In genomic region chr12:132153501-132154340, GRCh38 we compare ENCODE assay signal across 8 cellular contexts. TPM values are rescaled to one million over a fixed set of nuclear protein-coding genes. Genes with fewer than 3 reads are reported as not detected.
A peak's percentile ranks its signal among the peaks of the same experiment; 100 is the strongest.
DNase-seq lines count a peak whose midpoint lies in the region; ATAC-seq, FAIRE-seq and TF ChIP-seq lines count a peak whose summit lies in the region.

No MANE protein-coding gene starts in this region.

- no peak overlapping the region for H3K4me3 Mint-ChIP-seq in nephron progenitor cell

- peak overlapping the region; percentile 25 to 67 (median 51); a peak in 19 of 22 replicates for H3K4me2 ChIP-seq in BLaER1 treated with 17β-estradiol and CSF1 and Interleukin-3, amounts not matched to agents 10 nM and 100 nM
- H3K4me2 ChIP-seq in OCI-LY1 (ENCODE audit: low read length) (no peak overlapping the region), fibroblast of lung (ENCODE audit: extremely low read depth, insufficient read depth, low read length) (peak overlapping the region; percentile 71)

- peaks cover 11% of the 10 kb centered on the region for H3K4me1 Mint-ChIP-seq in nephron progenitor cell

- TF ChIP-seq CTCF in OCI-LY1 (IDR thresholded peaks at IDR 0.05; ENCODE audit: low read length) (peak; percentile 93), fibroblast of lung (conservative IDR thresholded peaks at IDR 0.05 in 1 of 2, IDR thresholded peaks at IDR 0.05 in 1 of 2; ENCODE audit: low read depth in 1 of 2, low read length in 2 of 2) (peak; percentile 81 to 85), nephron progenitor cell (IDR thresholded peaks at IDR 0.05) (peak; percentile 95)

- peaks cover 0 to 46% (median 30%) of the 10 kb centered on the region in 11 experiments; a peak in 17 of 22 replicates for H4K20me1 ChIP-seq in BLaER1 treated with 17β-estradiol and CSF1 and Interleukin-3, amounts not matched to agents 10 nM and 100 nM
- H4K20me1 ChIP-seq in OCI-LY1 (ENCODE audit: insufficient read depth, low read length) (no peaks in the 10 kb centered on the region), fibroblast of lung (ENCODE audit: control insufficient read depth, extremely low read depth, insufficient read depth, low read length) (no peaks in the 10 kb centered on the region)

- H3K79me2 ChIP-seq in OCI-LY1 (ENCODE audit: insufficient read depth, low read length) (no peaks in the 10 kb centered on the region), fibroblast of lung (ENCODE audit: control insufficient read depth, insufficient read depth, low read length) (no peaks in the 10 kb centered on the region)

- no peak overlapping the region for H3K27ac Mint-ChIP-seq in nephron progenitor cell

- peak overlapping the region in 7 of 11 experiments; percentile 23 to 59 (median 41); a peak in 11 of 22 replicates for H3K27ac ChIP-seq in BLaER1 treated with 17β-estradiol and CSF1 and Interleukin-3, amounts not matched to agents 10 nM and 100 nM
- H3K27ac ChIP-seq in OCI-LY1 (ENCODE audit: low read depth, low read length, poor library complexity, severe bottlenecking) (no peak overlapping the region), fibroblast of lung (ENCODE audit: insufficient read depth, low read length) (no peak overlapping the region), stomach smooth muscle (ENCODE audit: low read length) (no peak overlapping the region)

- no peak overlapping the region for H3K4me3 ChIP-seq in BLaER1 treated with 17β-estradiol and CSF1 and Interleukin-3, amounts not matched to agents 10 nM and 100 nM
- H3K4me3 ChIP-seq in OCI-LY1 (ENCODE audit: low read depth, low read length, poor library complexity, severe bottlenecking) (no peak overlapping the region), fibroblast of lung (replicated peaks in 1 of 4; ENCODE audit: control extremely low read depth in 1 of 4, insufficient read depth in 1 of 4, low read depth in 3 of 4, low read length in 4 of 4) (peak overlapping the region in 1 of 4 experiments; percentile 17), stomach smooth muscle (ENCODE audit: low read length in 2 of 2) (peak overlapping the region; percentile 62 to 73)

- H3K27me3 Mint-ChIP-seq in nephron progenitor cell (ENCODE audit: low read depth, poor library complexity): no peaks in the 10 kb centered on the region

- no peaks in the 10 kb centered on the region for H3K9me2 ChIP-seq in OCI-LY1 (ENCODE audit: low read depth, low read length)

- H3K4me1 ChIP-seq in BLaER1 treated with 17β-estradiol and CSF1 and Interleukin-3, amounts not matched to agents 10 nM and 100 nM: peaks cover 0 to 16% (median 13%) of the 10 kb centered on the region in 10 experiments; a peak in 16 of 20 replicates
- no peaks in the 10 kb centered on the region for H3K4me1 ChIP-seq in OCI-LY1 (ENCODE audit: insufficient read depth, low read length, severe bottlenecking)
- H3K4me1 ChIP-seq in fibroblast of lung (ENCODE audit: control insufficient read depth, extremely low read depth, insufficient read depth, low read length): no peaks in the 10 kb centered on the region
- H3K4me1 ChIP-seq in stomach smooth muscle (ENCODE audit: control insufficient read depth, insufficient read depth, low read length): peaks cover 8% of the 10 kb centered on the region

- peaks cover 40 to 59% (median 50%) of the 10 kb centered on the region in 11 experiments for H3K36me3 ChIP-seq in BLaER1 treated with 17β-estradiol and CSF1 and Interleukin-3, amounts not matched to agents 10 nM and 100 nM
- H3K36me3 ChIP-seq in OCI-LY1 (ENCODE audit: insufficient read depth, low read length): peaks cover 45% of the 10 kb centered on the region
- H3K36me3 ChIP-seq in fibroblast of lung (ENCODE audit: control insufficient read depth, insufficient read depth, low read length): peaks cover 14% of the 10 kb centered on the region
- H3K36me3 ChIP-seq in stomach smooth muscle (ENCODE audit: control insufficient read depth in 2 of 2, insufficient read depth in 2 of 2, low read length in 2 of 2): peaks cover 16 to 20% of the 10 kb centered on the region in 2 donors

- peak overlapping the region in 8 of 11 experiments; percentile 22 to 58 (median 42); a peak in 10 of 22 replicates for H3K9ac ChIP-seq in BLaER1 treated with 17β-estradiol and CSF1 and Interleukin-3, amounts not matched to agents 10 nM and 100 nM
- H3K9ac ChIP-seq in OCI-LY1 (ENCODE audit: low read length) (no peak overlapping the region), fibroblast of lung (ENCODE audit: insufficient read depth, low read length) (no peak overlapping the region), stomach smooth muscle (ENCODE audit: low read length in 2 of 2) (peak overlapping the region; percentile 40 to 71)

- DNase-seq in HTR-8/SVneo (ENCODE audit: insufficient read length, low spot score) (peak; percentile 84), fibroblast of lung (ENCODE audit: low read depth in 2 of 2) (peak; percentile 59 to 71), nephron progenitor cell (peak; percentile 84)
- peak; percentile 78 for DNase-seq in activated T-cell treated with anti-CD3 and anti-CD28 coated beads, Interleukin-2, amount 50 U/mL, for 1 hour

- ATAC-seq in GM19452 (IDR thresholded peaks at IDR 0.05; ENCODE audit: unreplicated experiment): peak; percentile 87

- H3K9me3 Mint-ChIP-seq in nephron progenitor cell: no peaks in the 10 kb centered on the region

- H3F3A ChIP-seq in OCI-LY1 (ENCODE audit: insufficient read depth, low read length): peaks cover 12% of the 10 kb centered on the region; the same call in 1 of the 2 replicates

- H2AFZ ChIP-seq in OCI-LY1 (ENCODE audit: low read length) (no peak overlapping the region), fibroblast of lung (ENCODE audit: low read length) (no peak overlapping the region)

- no peaks in the 10 kb centered on the region for H3K36me3 Mint-ChIP-seq in nephron progenitor cell (ENCODE audit: low read depth)

- H3K27me3 ChIP-seq in BLaER1 treated with 17β-estradiol and CSF1 and Interleukin-3, amounts not matched to agents 10 nM and 100 nM: no peaks in the 10 kb centered on the region
- H3K27me3 ChIP-seq in OCI-LY1 (ENCODE audit: insufficient read depth, low read length) (no peaks in the 10 kb centered on the region), fibroblast of lung (ENCODE audit: control insufficient read depth, insufficient read depth, low read length) (no peaks in the 10 kb centered on the region), stomach smooth muscle (ENCODE audit: control insufficient read depth in 1 of 2, insufficient read depth in 2 of 2, low read length in 2 of 2) (no peaks in the 10 kb centered on the region)

- peaks cover 0 to 25% (median 22%) of the 10 kb centered on the region in 11 experiments; a peak in 13 of 22 replicates for H3K9me3 ChIP-seq in BLaER1 treated with 17β-estradiol and CSF1 and Interleukin-3, amounts not matched to agents 10 nM and 100 nM (replicated peaks in 1 of 11)
- peaks cover 3% of the 10 kb centered on the region; the same call in 1 of the 2 replicates for H3K9me3 ChIP-seq in OCI-LY1 (ENCODE audit: low read length)
- peaks cover 12% of the 10 kb centered on the region for H3K9me3 ChIP-seq in fibroblast of lung (ENCODE audit: control insufficient read depth, insufficient read depth, low read depth, low read length)
- H3K9me3 ChIP-seq in stomach smooth muscle (ENCODE audit: control insufficient read depth in 2 of 2, low read length in 2 of 2): no peaks in the 10 kb centered on the region

- no peak for FAIRE-seq in HTR-8/SVneo (lab: Jason Lieb, UNC)

RNA-seq across cellular contexts. Expression of gene NOC4L, which starts 9.5 kb away (rescaled TPM):
- total RNA-seq in fibroblast of lung: 5.6 and 6.8 TPM in 2 replicates
- polyA plus RNA-seq in fibroblast of lung: 3.0 and 5.8 TPM in 2 replicates
- polyA plus RNA-seq in fibroblast of lung (2012): 12.0 and 20.8 TPM in 2 replicates
- 6.0 and 16.2 TPM in 2 replicates for polyA minus RNA-seq in fibroblast of lung (ENCODE audit: low replicate concordance)

RNA-seq across cellular contexts. Expression of gene DDX51, which starts 9.6 kb away (rescaled TPM):
- 7.2 and 7.4 TPM in 2 replicates for total RNA-seq in fibroblast of lung
- 3.7 and 7.0 TPM in 2 replicates for polyA plus RNA-seq in fibroblast of lung
- polyA plus RNA-seq in fibroblast of lung (2012): 7.4 and 11.5 TPM in 2 replicates
- 4.4 and 12.1 TPM in 2 replicates for polyA minus RNA-seq in fibroblast of lung (ENCODE audit: low replicate concordance)

Comparison
In these comparisons a context has a peak if more than half of its experiments do, and no peak if none do; other contexts are left out.
1. H3K27ac ChIP-seq: peak in BLaER1 treated with 17β-estradiol and CSF1 and Interleukin-3, amounts not matched to agents 10 nM and 100 nM (7 of 11); none in OCI-LY1 (single experiment), fibroblast of lung (single experiment) and stomach smooth muscle (single experiment).
2. H3K4me3 ChIP-seq: peak in stomach smooth muscle (2 of 2); none in BLaER1 treated with 17β-estradiol and CSF1 and Interleukin-3, amounts not matched to agents 10 nM and 100 nM (0 of 10) and OCI-LY1 (single experiment).
3. H3K9ac ChIP-seq: peak in BLaER1 treated with 17β-estradiol and CSF1 and Interleukin-3, amounts not matched to agents 10 nM and 100 nM (8 of 11) and stomach smooth muscle (2 of 2); none in OCI-LY1 (single experiment) and fibroblast of lung (single experiment).
4. Peak in every context shown above with its lines, with median percentiles within 50 percentile points of each other: DNase-seq and CTCF ChIP-seq.